Comparison of ENCODE assay signal across 11 cellular contexts in the genomic region with DNA sequence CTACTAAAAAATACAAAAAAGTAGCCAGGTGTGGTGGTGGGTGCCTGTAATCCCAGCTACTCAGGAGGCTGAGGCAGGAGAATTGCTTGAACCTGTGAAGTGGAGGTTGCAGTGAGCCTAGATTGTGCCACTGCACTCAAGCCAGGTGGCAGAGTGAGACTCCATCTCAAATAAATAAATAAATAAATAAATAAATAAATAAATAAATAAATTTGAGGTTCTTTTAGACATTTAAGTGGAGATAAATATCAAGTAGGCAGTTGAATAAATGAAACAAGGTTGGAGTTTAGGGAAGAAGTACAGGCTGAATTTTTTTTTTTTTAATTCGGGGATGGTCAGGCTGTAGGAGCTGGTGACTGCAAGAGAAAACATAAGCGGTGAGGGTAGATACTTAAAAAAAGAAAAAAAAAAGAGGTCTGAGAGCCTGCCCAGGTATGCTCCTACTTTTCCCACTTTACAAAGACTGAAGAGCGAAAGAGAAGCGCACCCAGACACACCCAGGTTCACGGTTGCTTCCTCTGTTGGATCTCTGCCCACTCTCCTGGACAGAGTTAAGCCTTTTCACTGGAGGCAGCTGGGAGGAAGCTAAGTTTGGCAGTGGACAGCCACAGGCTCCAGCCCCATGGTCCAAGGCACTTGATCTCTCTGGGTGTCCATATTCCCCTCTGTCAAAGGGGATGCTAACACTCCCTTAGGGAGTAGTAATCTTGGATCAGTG.
DNase-seq lines count a peak whose midpoint lies in the region; ATAC-seq and TF ChIP-seq lines count a peak whose summit lies in the region.
"Had no signal": no experiment of that assay in that cellular context is flagged by ENCODE, and none has a peak within 500 bp of the region (broad histone marks: within the 10 kb centered on the region; RNA-seq: fewer than 3 reads in every experiment).

No MANE protein-coding gene starts in this region.

- H3K27me3 ChIP-seq in endodermal cell (ENCODE audit: control insufficient read depth, insufficient read depth, low read length, poor library complexity, severe bottlenecking): peaks cover 64% of the 10 kb centered on the region
- H3K27me3 ChIP-seq: uterus had no signal

- H3K9me3 ChIP-seq in endodermal cell (ENCODE audit: control insufficient read depth, low read length): peaks cover 19% of the 10 kb centered on the region
- H3K9me3 ChIP-seq: uterus had no signal

- TF ChIP-seq CTCF in endodermal cell (conservative IDR thresholded peaks at IDR 0.05): no peak

- peak; percentile 18 for ATAC-seq in sciatic nerve
- ATAC-seq in GM21723 (IDR thresholded peaks at IDR 0.05; ENCODE audit: unreplicated experiment): no peak

- 90 to 96% methylated on average over 3 to 5 of the region's 5 CpGs for WGBS in endodermal cell (ENCODE audit: insufficient coverage in 1 of 2, insufficient read length in 1 of 2), 2 experiments

- H3K27ac Mint-ChIP-seq in T-helper 2 cell treated with Interferon-gamma antibody and Interleukin-4, amounts not matched to agents 5 μg/mL and 100 μg/mL, for 36 hours: no peak overlapping the region
- no peak overlapping the region for H3K27ac Mint-ChIP-seq in endodermal cell

- peaks cover 12% of the 10 kb centered on the region for H3K36me3 Mint-ChIP-seq in T-helper 2 cell treated with Interferon-gamma antibody and Interleukin-4, amounts not matched to agents 5 μg/mL and 100 μg/mL, for 36 hours (ENCODE audit: low read depth)
- H3K36me3 Mint-ChIP-seq in endodermal cell (ENCODE audit: low read depth): no peaks in the 10 kb centered on the region

- no peaks in the 10 kb centered on the region for H3K4me1 ChIP-seq in endodermal cell (ENCODE audit: control insufficient read depth, insufficient read depth, low read length)
- H3K4me1 ChIP-seq: uterus had no signal

- no peak for DNase-seq in T-helper 2 cell treated with Interferon-gamma antibody and Interleukin-4, amounts not matched to agents 5 μg/mL and 100 μg/mL, for 36 hours (ENCODE audit: low spot score)
- DNase-seq in T-helper 2 cell (no peak), NCI-H1105 (lab: John Stamatoyannopoulos, UW) (peak; percentile 35), endodermal cell (no peak), sciatic nerve (ENCODE audit: low spot score) (no peak), NCI-H226 (no peak), NCI-H510A treated with DMSO at 0.1 percent for 48 hours (lab: John Stamatoyannopoulos, UW) (no peak)
- DNase-seq: ACHN, left cardiac atrium, uterus had no signal

- no peak overlapping the region for H3K27ac ChIP-seq in endodermal cell (ENCODE audit: low read depth, low read length)
- H3K27ac ChIP-seq: uterus had no signal

- H3K27me3 Mint-ChIP-seq in T-helper 2 cell treated with Interferon-gamma antibody and Interleukin-4, amounts not matched to agents 5 μg/mL and 100 μg/mL, for 36 hours (ENCODE audit: low read depth): peaks cover 2% of the 10 kb centered on the region
- H3K27me3 Mint-ChIP-seq in endodermal cell (ENCODE audit: insufficient read depth): peaks cover 98% of the 10 kb centered on the region

- peak overlapping the region; percentile 59 for H3K4me3 Mint-ChIP-seq in T-helper 2 cell treated with Interferon-gamma antibody and Interleukin-4, amounts not matched to agents 5 μg/mL and 100 μg/mL, for 36 hours
- peak overlapping the region; percentile 51 for H3K4me3 Mint-ChIP-seq in endodermal cell

- H3K9me3 Mint-ChIP-seq in T-helper 2 cell treated with Interferon-gamma antibody and Interleukin-4, amounts not matched to agents 5 μg/mL and 100 μg/mL, for 36 hours: no peaks in the 10 kb centered on the region
- H3K9me3 Mint-ChIP-seq in endodermal cell: peaks cover 3% of the 10 kb centered on the region

- peaks cover 59% of the 10 kb centered on the region for H3K4me1 Mint-ChIP-seq in T-helper 2 cell treated with Interferon-gamma antibody and Interleukin-4, amounts not matched to agents 5 μg/mL and 100 μg/mL, for 36 hours (ENCODE audit: low read depth)
- H3K4me1 Mint-ChIP-seq in endodermal cell: peaks cover 25% of the 10 kb centered on the region

- H3K4me3 ChIP-seq in endodermal cell (ENCODE audit: low read length): no peak overlapping the region
- H3K4me3 ChIP-seq: uterus had no signal

- H3K9ac ChIP-seq in endodermal cell (ENCODE audit: extremely low read depth, low read length, poor library complexity, severe bottlenecking): no peak overlapping the region

- intact Hi-C loops in sciatic nerve (cut with DNase I): no loop called here

- H3K36me3 ChIP-seq in endodermal cell (ENCODE audit: control insufficient read depth, insufficient read depth, low read length): no peaks in the 10 kb centered on the region
- H3K36me3 ChIP-seq: uterus had no signal
